14 cellular contexts compared by ENCODE assay signal in the genomic region with DNA sequence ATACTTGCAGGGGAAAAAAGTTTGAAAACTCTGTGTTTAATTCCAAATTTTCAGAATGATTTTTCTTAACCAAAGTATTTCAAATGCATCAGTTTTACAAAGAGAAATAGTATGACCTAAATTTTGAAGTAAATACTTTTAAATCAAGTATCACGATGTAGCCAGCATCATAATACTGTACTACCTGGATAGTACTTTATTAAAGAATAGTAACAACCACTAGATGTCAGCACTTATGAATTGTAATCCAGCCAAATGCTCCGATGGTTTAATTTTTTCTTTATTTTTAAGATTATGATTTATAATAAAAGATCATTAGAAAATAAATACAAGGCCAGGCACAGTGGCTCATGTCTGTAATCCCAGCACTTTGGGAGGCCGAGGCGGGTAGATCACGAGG. TPM values are rescaled to one million over a fixed set of nuclear protein-coding genes. Genes with fewer than 3 reads are reported as not detected.
DNase-seq lines count a peak whose midpoint lies in the region; ATAC-seq, FAIRE-seq and TF ChIP-seq lines count a peak whose summit lies in the region.
"Had no signal": no experiment of that assay in that cellular context is flagged by ENCODE, and none has a peak within 500 bp of the region (broad histone marks: within the 10 kb centered on the region; RNA-seq: fewer than 3 reads in every experiment).

No MANE protein-coding gene starts in this region.

- peak in 3 of 4 donors; percentile 25 to 32 (median 25) for TF ChIP-seq CTCF in right lobe of liver (IDR thresholded peaks at IDR 0.05)
- no peak for TF ChIP-seq CTCF in HepG2 (CRISPR knock-in tag; IDR thresholded peaks at IDR 0.05)
- peak; percentile 46 for TF ChIP-seq CTCF in choroid plexus epithelial cell (conservative IDR thresholded peaks at IDR 0.05; ENCODE audit: low read depth, low read length)
- TF ChIP-seq CTCF in type B pancreatic cell (conservative IDR thresholded peaks at IDR 0.05) = peak; percentile 53

- H3K27ac Mint-ChIP-seq in type B pancreatic cell = no peak overlapping the region
- H3K27ac Mint-ChIP-seq: T-helper 2 cell treated with Interferon-gamma antibody and Interleukin-4, amounts not matched to agents 5 μg/mL and 100 μg/mL, for 36 hours had no signal

- no peak overlapping the region for H2AFZ ChIP-seq in HepG2 (ENCODE audit: low read length)

- 68% methylated on average over 5 of the region's 5 CpGs for WGBS in right lobe of liver (ENCODE audit: insufficient coverage, low coverage, low lambda C conversion rate, missing lambda C conversion rate)
- WGBS in HepG2 (ENCODE audit: low lambda C conversion rate) = 21% methylated on average over 5 of the region's 5 CpGs

- H3K9me3 ChIP-seq in right lobe of liver (no peaks in the 10 kb centered on the region), HepG2 (ENCODE audit: low read length) (no peaks in the 10 kb centered on the region)
- H3K9me3 ChIP-seq: body of pancreas had no signal

- no peak overlapping the region for H3K4me2 ChIP-seq in HepG2 (ENCODE audit: low read depth, low read length)

- TF ChIP-seq EP300 in HepG2 (IDR thresholded peaks at IDR 0.05; ENCODE audit: low read depth in 2 of 2, low read length in 2 of 2) = no peak
- TF ChIP-seq EP300 in HepG2 (CRISPR knock-in tag; IDR thresholded peaks at IDR 0.05; ENCODE audit: borderline replicate concordance) = no peak

- H3K27ac ChIP-seq in right lobe of liver = no peak overlapping the region
- H3K27ac ChIP-seq in HepG2 (ENCODE audit: extremely low read length, insufficient read depth, low read length) = no peak overlapping the region
- H3K27ac ChIP-seq: body of pancreas had no signal

- H3K27me3 ChIP-seq in right lobe of liver (no peaks in the 10 kb centered on the region), HepG2 (ENCODE audit: control insufficient read depth in 1 of 2, insufficient read depth in 2 of 2, low read length in 2 of 2) (no peaks in the 10 kb centered on the region; a peak in 1 of 5 replicates)
- H3K27me3 ChIP-seq: body of pancreas had no signal

- TF ChIP-seq POLR2A in right lobe of liver (IDR thresholded peaks at IDR 0.05) (no peak), HepG2 (IDR thresholded peaks at IDR 0.05; ENCODE audit: insufficient read depth in 1 of 2, low read depth in 2 of 2, low read length in 2 of 2) (no peak)

- in situ Hi-C loops in HepG2 (cut with HindIII; ENCODE audit: extremely low pct_ligation_motif_present, low pct_unique_long_range_greater_than_20kb) = no loop called here

- no peaks in the 10 kb centered on the region for H3K27me3 Mint-ChIP-seq in type B pancreatic cell

- ATAC-seq in right lobe of liver (no peak), HepG2 (no peak), GM21723 (IDR thresholded peaks at IDR 0.05; ENCODE audit: unreplicated experiment) (no peak)
- ATAC-seq: body of pancreas had no signal

- H3K4me3 Mint-ChIP-seq in type B pancreatic cell = no peak overlapping the region
- H3K4me3 Mint-ChIP-seq: T-helper 2 cell treated with Interferon-gamma antibody and Interleukin-4, amounts not matched to agents 5 μg/mL and 100 μg/mL, for 36 hours had no signal

- no peak overlapping the region for H3K9ac ChIP-seq in HepG2 (ENCODE audit: insufficient read depth, low read depth, low read length)

- no peak for FAIRE-seq in HepG2 (lab: Jason Lieb, UNC)

- no peaks in the 10 kb centered on the region for H3K4me1 Mint-ChIP-seq in type B pancreatic cell (ENCODE audit: unreplicated experiment)

- no TSS peak for BruUV-seq in HepG2 (replicated peaks; lab: Mats Ljungman, UMichigan)

- H3K79me2 ChIP-seq in HepG2 (ENCODE audit: insufficient read depth, low read length) = no peaks in the 10 kb centered on the region

- H3K4me3 ChIP-seq in right lobe of liver (no peak overlapping the region), HepG2 (replicated peaks in 1 of 3; ENCODE audit: insufficient read depth in 1 of 3, low read depth in 2 of 3, low read length in 3 of 3) (no peak overlapping the region), choroid plexus epithelial cell (ENCODE audit: low read depth, low read length) (no peak overlapping the region)
- H3K4me3 ChIP-seq: body of pancreas had no signal

- POLR2A ChIA-PET in HepG2 (lab: Yijun Ruan, JAX) = no interaction called here

- no peaks in the 10 kb centered on the region for H3K36me3 ChIP-seq in right lobe of liver
- H3K36me3 ChIP-seq in HepG2 (replicated peaks in 1 of 2; ENCODE audit: control insufficient read depth in 1 of 2, insufficient read depth in 2 of 2, low read length in 2 of 2) = no peaks in the 10 kb centered on the region

- H3K36me3 Mint-ChIP-seq in type B pancreatic cell = no peaks in the 10 kb centered on the region

- H3K9me3 Mint-ChIP-seq in type B pancreatic cell = no peaks in the 10 kb centered on the region
- H3K9me3 Mint-ChIP-seq: T-helper 2 cell treated with Interferon-gamma antibody and Interleukin-4, amounts not matched to agents 5 μg/mL and 100 μg/mL, for 36 hours had no signal

- CTCF ChIA-PET in HepG2 (lab: Yijun Ruan, JAX; ENCODE audit: low intra/inter-chr PET ratio, low total read pairs) = interaction anchor here (1.2 kb wide), 1 partner anchor 181 kb away, joined by 4 read pairs; no protein-coding TSS in a partner anchor

- intact Hi-C loops in right lobe of liver (cut with DNase I) = no loop called here
- intact Hi-C loops in HepG2 (cut with micrococcal nuclease; ENCODE audit: unreplicated experiment) = loop anchor here (2.0 kb wide), 1 partner anchor 182 kb away; no protein-coding TSS in a partner anchor

- TF ChIP-seq RAD21 in HepG2 (CRISPR knock-in tag; IDR thresholded peaks at IDR 0.05) = no peak

- no peaks in the 10 kb centered on the region for H4K20me1 ChIP-seq in HepG2 (ENCODE audit: insufficient read depth, low read length)

- H3K4me1 ChIP-seq in right lobe of liver = no peaks in the 10 kb centered on the region
- no peaks in the 10 kb centered on the region for H3K4me1 ChIP-seq in HepG2 (ENCODE audit: insufficient read depth, low read length)
- H3K4me1 ChIP-seq: body of pancreas had no signal

- DNase-seq in right lobe of liver (no peak), HepG2 (ENCODE audit: low spot score) (no peak), M059J (ENCODE audit: low read depth) (peak; percentile 8), choroid plexus epithelial cell (ENCODE audit: low read depth) (peak; percentile 24), type B pancreatic cell (ENCODE audit: extremely low spot score, unreplicated experiment) (no peak), islet precursor cell (no peak), SHP77 (lab: John Stamatoyannopoulos, UW) (no peak)
- DNase-seq: body of pancreas, KG1, NCI-H510A treated with DMSO at 0.1 percent for 48 hours, occipital lobe had no signal

RNA-seq across cellular contexts. Expression of gene HACE1, which starts 37.2 kb away (rescaled TPM):
- total RNA-seq in right lobe of liver (1 to 10 TPM; 2.7 to 3.7 (median 3.1) TPM), HepG2 (2016; rRNA removed; fragmentation: Illumina TruSeq; extraction: Trizol) (11.4 and 16.0 TPM in 2 replicates), type B pancreatic cell (ENCODE audit: low replicate concordance) (10.4 and 18.5 TPM in 2 replicates)
- 8.1 and 8.6 TPM in 2 replicates for total RNA-seq in HepG2 (2016; cell fraction: cytosol; rRNA removed; fragmentation: Illumina TruSeq; extraction: Trizol; ENCODE audit: low read depth)
- total RNA-seq in HepG2 (2016; cell fraction: insoluble cytoplasmic fraction; rRNA removed; fragmentation: Illumina TruSeq; extraction: Trizol) = 11.2 and 15.6 TPM in 2 replicates
- 7.1 and 8.1 TPM in 2 replicates for total RNA-seq in HepG2 (2016; cell fraction: membrane; rRNA removed; fragmentation: Illumina TruSeq; extraction: Trizol)
- total RNA-seq in HepG2 (2016; cell fraction: nucleus; rRNA removed; fragmentation: Illumina TruSeq; extraction: Trizol) = 14.9 and 19.6 TPM in 2 replicates
- 5.9 and 8.9 TPM in 2 replicates for polyA plus RNA-seq in HepG2 (2011; rRNA removed)
- 3.4 and 4.6 TPM in 2 replicates for polyA plus RNA-seq in HepG2 (2011; cell fraction: cytosol; rRNA removed)
- 7.3 and 9.6 TPM in 2 replicates for polyA plus RNA-seq in HepG2 (2011; cell fraction: nucleus; rRNA removed)
- polyA plus RNA-seq in HepG2 (2012) = 5.3 and 6.1 TPM in 2 replicates
- polyA plus RNA-seq in HepG2 (2016; cell fraction: cytosol; fragmentation: Illumina TruSeq; extraction: Trizol; ENCODE audit: low read depth) = 0.32 and 0.58 TPM in 2 replicates
- 8.8 and 10.3 TPM in 2 replicates for polyA plus RNA-seq in HepG2 (2016; cell fraction: insoluble cytoplasmic fraction; fragmentation: Illumina TruSeq; extraction: Trizol; ENCODE audit: low read depth)
- polyA plus RNA-seq in HepG2 (2016; cell fraction: membrane; fragmentation: Illumina TruSeq; extraction: Trizol; ENCODE audit: low read depth) = 2.4 and 2.5 TPM in 2 replicates
- 13.4 and 15.2 TPM in 2 replicates for polyA plus RNA-seq in HepG2 (2016; cell fraction: nucleus; fragmentation: Illumina TruSeq; extraction: Trizol; ENCODE audit: insufficient read depth, low read depth)
- polyA minus RNA-seq in HepG2 (2011; rRNA and poly(A)+ RNA removed; ENCODE audit: low replicate concordance) = 10.0 and 15.5 TPM in 2 replicates
- polyA minus RNA-seq in HepG2 (2011; cell fraction: cytosol; rRNA and poly(A)+ RNA removed) = 8.4 and 10.0 TPM in 2 replicates
- 36.7 and 37.9 TPM in 2 replicates for polyA minus RNA-seq in HepG2 (2011; cell fraction: nucleus; rRNA and poly(A)+ RNA removed)
- 8.9 and 13.5 TPM in 2 replicates for total RNA-seq in M059J (2014; rRNA removed; shearing (Covaris generic))

RNA-seq across cellular contexts. Expression of gene LIN28B, which starts 60.0 kb away (rescaled TPM):
- total RNA-seq in right lobe of liver = not detected
- 56.8 and 100 TPM in 2 replicates for total RNA-seq in HepG2 (2016; rRNA removed; fragmentation: Illumina TruSeq; extraction: Trizol)
- total RNA-seq in HepG2 (2016; cell fraction: cytosol; rRNA removed; fragmentation: Illumina TruSeq; extraction: Trizol; ENCODE audit: low read depth) = 13.7 and 13.8 TPM in 2 replicates
- 57.6 and 96.8 TPM in 2 replicates for total RNA-seq in HepG2 (2016; cell fraction: insoluble cytoplasmic fraction; rRNA removed; fragmentation: Illumina TruSeq; extraction: Trizol)
- total RNA-seq in HepG2 (2016; cell fraction: membrane; rRNA removed; fragmentation: Illumina TruSeq; extraction: Trizol) = 35.2 and 40.8 TPM in 2 replicates
- 41.3 and 44.0 TPM in 2 replicates for total RNA-seq in HepG2 (2016; cell fraction: nucleus; rRNA removed; fragmentation: Illumina TruSeq; extraction: Trizol)
- polyA plus RNA-seq in HepG2 (2011; rRNA removed) = 8.8 and 14.5 TPM in 2 replicates
- 6.2 and 8.3 TPM in 2 replicates for polyA plus RNA-seq in HepG2 (2011; cell fraction: cytosol; rRNA removed)
- polyA plus RNA-seq in HepG2 (2011; cell fraction: nucleus; rRNA removed) = 4.0 and 4.5 TPM in 2 replicates
- 14.9 and 19.0 TPM in 2 replicates for polyA plus RNA-seq in HepG2 (2012)
- 2.5 and 2.6 TPM in 2 replicates for polyA plus RNA-seq in HepG2 (2016; cell fraction: cytosol; fragmentation: Illumina TruSeq; extraction: Trizol; ENCODE audit: low read depth)
- polyA plus RNA-seq in HepG2 (2016; cell fraction: insoluble cytoplasmic fraction; fragmentation: Illumina TruSeq; extraction: Trizol; ENCODE audit: low read depth) = 60.7 and 65.9 TPM in 2 replicates
- 14.5 and 15.6 TPM in 2 replicates for polyA plus RNA-seq in HepG2 (2016; cell fraction: membrane; fragmentation: Illumina TruSeq; extraction: Trizol; ENCODE audit: low read depth)
- polyA plus RNA-seq in HepG2 (2016; cell fraction: nucleus; fragmentation: Illumina TruSeq; extraction: Trizol; ENCODE audit: insufficient read depth, low read depth) = 29.8 and 30.3 TPM in 2 replicates
- 0.07 and 15.4 TPM in 2 replicates for polyA minus RNA-seq in HepG2 (2011; rRNA and poly(A)+ RNA removed; ENCODE audit: low replicate concordance)
- 22.1 and 22.7 TPM in 2 replicates for polyA minus RNA-seq in HepG2 (2011; cell fraction: cytosol; rRNA and poly(A)+ RNA removed)
- 19.1 and 20.3 TPM in 2 replicates for polyA minus RNA-seq in HepG2 (2011; cell fraction: nucleus; rRNA and poly(A)+ RNA removed)
- total RNA-seq in M059J (2014; rRNA removed; shearing (Covaris generic)) = 0.07 and 0.27 TPM in 2 replicates
- 7.6 and 22.3 TPM in 2 replicates for total RNA-seq in type B pancreatic cell (ENCODE audit: low replicate concordance)
- total RNA-seq: body of pancreas, fibroblast of lung had no signal
- polyA plus RNA-seq: fibroblast of lung had no signal

Comparison
In these comparisons a context has a peak if more than half of its experiments do, and no peak if none do; other contexts are left out.
1. DNase-seq: peak in M059J (single experiment) and choroid plexus epithelial cell (single experiment); none in right lobe of liver (0 of 3), HepG2 (single experiment), type B pancreatic cell (single experiment), islet precursor cell (single experiment) and SHP77 (0 of 2).